ENCODE assay signal across 8 cellular contexts in genomic region chr14:89428556-89429196, GRCh38. TPM values are rescaled to one million over a fixed set of nuclear protein-coding genes. Genes with fewer than 3 reads are reported as not detected.
A peak's percentile ranks its signal among the peaks of the same experiment; 100 is the strongest.
DNase-seq lines count a peak whose midpoint lies in the region; ATAC-seq and TF ChIP-seq lines count a peak whose summit lies in the region.

No MANE protein-coding gene starts in this region.

- H3K4me3 ChIP-seq in neural progenitor cell = no peak overlapping the region

- no peaks in the 10 kb centered on the region for H3K27me3 ChIP-seq in neural progenitor cell

- H3K4me1 Mint-ChIP-seq in neural progenitor cell = peaks cover 28% of the 10 kb centered on the region

- H3K27me3 Mint-ChIP-seq in neural progenitor cell (ENCODE audit: insufficient read depth, low read depth) = no peaks in the 10 kb centered on the region

- H3K4me1 ChIP-seq in neural progenitor cell = peaks cover 34% of the 10 kb centered on the region

- no peaks in the 10 kb centered on the region for H3K9me3 ChIP-seq in neural progenitor cell (ENCODE audit: low read depth)

- H3K4me2 ChIP-seq in neural progenitor cell = peak overlapping the region; percentile 23

- H3K36me3 Mint-ChIP-seq in neural progenitor cell = peaks cover 2% of the 10 kb centered on the region

- no peaks in the 10 kb centered on the region for H3K36me3 ChIP-seq in neural progenitor cell

- no peak overlapping the region for H2AFZ ChIP-seq in neural progenitor cell (replicated peaks)

- no peak overlapping the region for H3K4me3 Mint-ChIP-seq in neural progenitor cell

- no peaks in the 10 kb centered on the region for H3F3A ChIP-seq in neural progenitor cell (ENCODE audit: low read depth)

- DNase-seq in Daoy (ENCODE audit: low read depth) (peak; percentile 40), NCI-H2196 treated with DMSO at 0.1 percent for 48 hours (lab: John Stamatoyannopoulos, UW; ENCODE audit: unreplicated experiment) (peak; percentile 54), cerebellar nuclear complex (lab: John Stamatoyannopoulos, UW) (peak; percentile 72 to 90), neural progenitor cell (ENCODE audit: low spot score) (peak; percentile 26), GM13976 (ENCODE audit: low spot score) (no peak), COLO829 (ENCODE audit: low spot score) (no peak), GF-D8 (lab: John Stamatoyannopoulos, UW) (no peak)

- in situ Hi-C loops in GM13976 (cut with MboI; ENCODE audit: low sequenced_read_pairs, unreplicated experiment) = loop anchor here (10.0 kb wide), 1 partner anchor 486 kb away; no protein-coding TSS in a partner anchor

- H3K79me2 ChIP-seq in neural progenitor cell (ENCODE audit: low read depth) = no peaks in the 10 kb centered on the region

- H3K9me3 Mint-ChIP-seq in neural progenitor cell = peaks cover 7% of the 10 kb centered on the region

- no peak overlapping the region for H3K27ac Mint-ChIP-seq in neural progenitor cell

- H4K20me1 ChIP-seq in neural progenitor cell (ENCODE audit: low read depth) = no peaks in the 10 kb centered on the region

- no peak overlapping the region for H3K9ac ChIP-seq in neural progenitor cell

- TF ChIP-seq CTCF in neural progenitor cell (IDR thresholded peaks at IDR 0.05) = no peak
- no peak for TF ChIP-seq CTCF in GM13976 (IDR thresholded peaks at IDR 0.05; ENCODE audit: borderline replicate concordance, control extremely low read depth, extremely low read depth, insufficient read depth, missing control alignments)

- H3K27ac ChIP-seq in neural progenitor cell = no peak overlapping the region

- ATAC-seq in HG03342 (IDR thresholded peaks at IDR 0.05; ENCODE audit: unreplicated experiment) = no peak

RNA-seq across cellular contexts. Expression of gene FOXN3, which starts 11.6 kb away (rescaled TPM):
- 17.7 and 34.4 TPM in 2 replicates for total RNA-seq in Daoy (2014; rRNA removed; shearing (Covaris generic))
- total RNA-seq in neural progenitor cell (ENCODE audit: low replicate concordance) = 38.5 and 39.5 TPM in 2 replicates

Comparison
In these comparisons a context has a peak if more than half of its experiments do, and no peak if none do; other contexts are left out.
1. DNase-seq: peak in Daoy (single experiment), NCI-H2196 treated with DMSO at 0.1 percent for 48 hours (single experiment), cerebellar nuclear complex (2 of 2) and neural progenitor cell (single experiment); none in GM13976 (single experiment), COLO829 (single experiment) and GF-D8 (single experiment).